Comparison of ENCODE assay signal across 15 cellular contexts in the genomic region with DNA sequence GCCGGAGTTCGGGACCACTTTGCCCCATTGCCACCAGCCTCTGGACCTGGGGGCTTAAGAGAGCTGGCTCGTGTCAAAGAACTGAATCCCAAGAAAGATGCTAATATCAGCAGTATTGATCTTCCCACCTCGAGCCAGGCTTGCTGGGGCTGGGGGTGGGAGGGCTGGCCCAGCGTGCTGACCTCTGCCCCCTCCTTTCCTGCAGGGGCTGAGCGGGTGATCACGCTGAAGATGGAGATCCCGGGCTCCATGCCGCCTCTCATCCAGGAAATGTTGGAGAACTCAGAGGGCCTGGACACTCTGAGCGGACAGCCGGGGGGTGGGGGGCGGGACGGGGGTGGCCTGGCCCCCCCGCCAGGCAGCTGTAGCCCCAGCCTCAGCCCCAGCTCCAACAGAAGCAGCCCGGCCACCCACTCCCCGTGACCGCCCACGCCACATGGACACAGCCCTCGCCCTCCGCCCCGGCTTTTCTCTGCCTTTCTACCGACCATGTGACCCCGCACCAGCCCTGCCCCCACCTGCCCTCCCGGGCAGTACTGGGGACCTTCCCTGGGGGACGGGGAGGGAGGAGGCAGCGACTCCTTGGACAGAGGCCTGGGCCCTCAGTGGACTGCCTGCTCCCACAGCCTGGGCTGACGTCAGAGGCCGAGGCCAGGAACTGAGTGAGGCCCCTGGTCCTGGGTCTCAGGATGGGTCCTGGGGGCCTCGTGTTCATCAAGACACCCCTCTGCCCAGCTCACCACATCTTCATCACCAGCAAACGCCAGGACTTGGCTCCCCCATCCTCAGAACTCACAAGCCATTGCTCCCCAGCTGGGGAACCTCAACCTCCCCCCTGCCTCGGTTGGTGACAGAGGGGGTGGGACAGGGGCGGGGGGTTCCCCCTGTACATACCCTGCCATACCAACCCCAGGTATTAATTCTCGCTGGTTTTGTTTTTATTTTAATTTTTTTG. TPM values are rescaled to one million over a fixed set of nuclear protein-coding genes. Genes with fewer than 3 reads are reported as not detected.
DNase-seq lines count a peak whose midpoint lies in the region; ATAC-seq and TF ChIP-seq lines count a peak whose summit lies in the region.
"Had no signal": no experiment of that assay in that cellular context is flagged by ENCODE, and none has a peak within 500 bp of the region (broad histone marks: within the 10 kb centered on the region; RNA-seq: fewer than 3 reads in every experiment).

No MANE protein-coding gene starts in this region.

- H3K4me3 ChIP-seq in right cardiac atrium (ENCODE audit: low read length) (no peak overlapping the region), ovary (no peak overlapping the region), vagina (no peak overlapping the region)

- H3K36me3 Mint-ChIP-seq in activated naive CD8-positive, alpha-beta T cell treated with anti-CD3 and anti-CD28 coated beads, Interleukin-2, amount 10 ng/mL, durations not matched to agents 7 days and 5 days = peaks cover 9% of the 10 kb centered on the region
- peaks cover 8% of the 10 kb centered on the region for H3K36me3 Mint-ChIP-seq in activated naive CD8-positive, alpha-beta T cell treated with anti-CD3 and anti-CD28 coated beads for 36 hours
- H3K36me3 Mint-ChIP-seq in immature natural killer cell = peaks cover 0 to 11% (median 10%) of the 10 kb centered on the region in 3 donors

- intact Hi-C loops in right cardiac atrium (cut with DNase I) (loop anchor here (2.0 to 10.0 kb wide), 5 partner anchors 53 to 179 kb away; partner anchors contain the start of gene TOP2A (in 1 of the 4)), ovary (cut with DNase I) (loop anchor here in 3 of 4 donors (2.0 to 10.0 kb wide), 7 partner anchors 53 to 199 kb away; no protein-coding TSS in a partner anchor), vagina (cut with DNase I) (loop anchor here (2.0 kb wide), 2 partner anchors 53 to 179 kb away; no protein-coding TSS in a partner anchor)

- TF ChIP-seq CTCF in ovary (IDR thresholded peaks at IDR 0.05) (no peak), vagina (IDR thresholded peaks at IDR 0.05) (no peak)

- H3K27me3 Mint-ChIP-seq in activated naive CD8-positive, alpha-beta T cell treated with anti-CD3 and anti-CD28 coated beads, Interleukin-2, amount 10 ng/mL, durations not matched to agents 7 days and 5 days = peaks cover 10% of the 10 kb centered on the region
- H3K27me3 Mint-ChIP-seq in activated naive CD8-positive, alpha-beta T cell treated with anti-CD3 and anti-CD28 coated beads for 36 hours = peaks cover 9% of the 10 kb centered on the region
- H3K27me3 Mint-ChIP-seq in immature natural killer cell (ENCODE audit: low read depth in 3 of 3) = peaks cover 3 to 8% (median 5%) of the 10 kb centered on the region in 3 donors

- H3K4me1 ChIP-seq in right cardiac atrium (ENCODE audit: control insufficient read depth, insufficient read depth, low read length) (peaks cover 1% of the 10 kb centered on the region), ovary (ENCODE audit: insufficient read depth) (peaks cover 3% of the 10 kb centered on the region), vagina (peaks cover 30% of the 10 kb centered on the region)

- peaks cover 17% of the 10 kb centered on the region for H3K4me1 Mint-ChIP-seq in activated naive CD8-positive, alpha-beta T cell treated with anti-CD3 and anti-CD28 coated beads, Interleukin-2, amount 10 ng/mL, durations not matched to agents 7 days and 5 days
- peaks cover 18% of the 10 kb centered on the region for H3K4me1 Mint-ChIP-seq in activated naive CD8-positive, alpha-beta T cell treated with anti-CD3 and anti-CD28 coated beads for 36 hours
- H3K4me1 Mint-ChIP-seq in immature natural killer cell = peaks cover 5 to 19% of the 10 kb centered on the region in 2 donors

- DNase-seq in activated naive CD8-positive, alpha-beta T cell treated with anti-CD3 and anti-CD28 coated beads, Interleukin-2, amount 10 ng/mL, durations not matched to agents 7 days and 5 days = peak; percentile 32
- no peak for DNase-seq in activated naive CD8-positive, alpha-beta T cell treated with anti-CD3 and anti-CD28 coated beads for 36 hours
- DNase-seq in right cardiac atrium = peak; percentile 75 to 88 (median 83)
- DNase-seq in ovary = peak; percentile 53 to 80 (median 63)
- DNase-seq in vagina (ENCODE audit: extremely low spot score in 2 of 2) = peak in 1 of 2 donors; percentile 91
- DNase-seq in immature natural killer cell = no peak
- no peak for DNase-seq in NCI-H1694 (lab: John Stamatoyannopoulos, UW)
- DNase-seq in NOMO-1 treated with DMSO at 0.1 percent for 48 hours (lab: John Stamatoyannopoulos, UW; ENCODE audit: unreplicated experiment) = no peak
- DNase-seq: activated CD8-positive, alpha-beta memory T cell treated with anti-CD3 and anti-CD28 coated beads for 24 hours; dermis blood vessel endothelial cell; NCI-H2081 treated with DMSO at 0.1 percent for 48 hours had no signal

- H3K27ac Mint-ChIP-seq in activated naive CD8-positive, alpha-beta T cell treated with anti-CD3 and anti-CD28 coated beads, Interleukin-2, amount 10 ng/mL, durations not matched to agents 7 days and 5 days = no peak overlapping the region
- H3K27ac Mint-ChIP-seq in activated naive CD8-positive, alpha-beta T cell treated with anti-CD3 and anti-CD28 coated beads for 36 hours = no peak overlapping the region
- no peak overlapping the region for H3K27ac Mint-ChIP-seq in immature natural killer cell
- H3K27ac Mint-ChIP-seq: activated T-helper 1 cell treated with anti-CD3 and anti-CD28 coated beads, Interleukin-12 subunit alpha, Interleukin-12 subunit beta, Interleukin-2, Interleukin-4 antibody, amounts not matched to agents 30 ng/mL and 10 ng/mL and 1 ng/mL, durations not matched to agents 14 hours and 24 hours and 36 hours; T-helper 2 cell treated with Interferon-gamma antibody and Interleukin-4, amounts not matched to agents 5 μg/mL and 100 μg/mL, for 36 hours had no signal

- no peaks in the 10 kb centered on the region for H3K9me3 Mint-ChIP-seq in activated naive CD8-positive, alpha-beta T cell treated with anti-CD3 and anti-CD28 coated beads, Interleukin-2, amount 10 ng/mL, durations not matched to agents 7 days and 5 days
- no peaks in the 10 kb centered on the region for H3K9me3 Mint-ChIP-seq in activated naive CD8-positive, alpha-beta T cell treated with anti-CD3 and anti-CD28 coated beads for 36 hours
- no peaks in the 10 kb centered on the region for H3K9me3 Mint-ChIP-seq in immature natural killer cell
- H3K9me3 Mint-ChIP-seq: activated T-helper 1 cell treated with anti-CD3 and anti-CD28 coated beads, Interleukin-12 subunit alpha, Interleukin-12 subunit beta, Interleukin-2, Interleukin-4 antibody, amounts not matched to agents 30 ng/mL and 10 ng/mL and 1 ng/mL, durations not matched to agents 14 hours and 24 hours and 36 hours; T-helper 2 cell treated with Interferon-gamma antibody and Interleukin-4, amounts not matched to agents 5 μg/mL and 100 μg/mL, for 36 hours had no signal

- H3K9me3 ChIP-seq in right cardiac atrium (ENCODE audit: control insufficient read depth, low read length) (no peaks in the 10 kb centered on the region), ovary (no peaks in the 10 kb centered on the region), vagina (no peaks in the 10 kb centered on the region)

- no peaks in the 10 kb centered on the region for H3K27me3 ChIP-seq in right cardiac atrium (ENCODE audit: control insufficient read depth, insufficient read depth)
- no peaks in the 10 kb centered on the region for H3K27me3 ChIP-seq in ovary
- H3K27me3 ChIP-seq in vagina = no peaks in the 10 kb centered on the region

- no peak for ATAC-seq in activated naive CD8-positive, alpha-beta T cell treated with anti-CD3 and anti-CD28 coated beads, Interleukin-2, amount 10 ng/mL, durations not matched to agents 7 days and 5 days (ENCODE audit: low read depth)
- ATAC-seq in right cardiac atrium = peak; percentile 22 to 45

- no peak for TF ChIP-seq EP300 in ovary (IDR thresholded peaks at IDR 0.05)

- no peak overlapping the region for H3K4me3 Mint-ChIP-seq in activated naive CD8-positive, alpha-beta T cell treated with anti-CD3 and anti-CD28 coated beads, Interleukin-2, amount 10 ng/mL, durations not matched to agents 7 days and 5 days
- no peak overlapping the region for H3K4me3 Mint-ChIP-seq in activated naive CD8-positive, alpha-beta T cell treated with anti-CD3 and anti-CD28 coated beads for 36 hours
- no peak overlapping the region for H3K4me3 Mint-ChIP-seq in immature natural killer cell
- H3K4me3 Mint-ChIP-seq: activated T-helper 1 cell treated with anti-CD3 and anti-CD28 coated beads, Interleukin-12 subunit alpha, Interleukin-12 subunit beta, Interleukin-2, Interleukin-4 antibody, amounts not matched to agents 30 ng/mL and 10 ng/mL and 1 ng/mL, durations not matched to agents 14 hours and 24 hours and 36 hours; T-helper 2 cell treated with Interferon-gamma antibody and Interleukin-4, amounts not matched to agents 5 μg/mL and 100 μg/mL, for 36 hours had no signal

- POLR2A ChIA-PET in activated naive CD8-positive, alpha-beta T cell treated with anti-CD3 and anti-CD28 coated beads, Interleukin-2, amount 10 ng/mL, durations not matched to agents 7 days and 5 days (lab: Charles Lee) = interaction anchor here (2.7 kb wide), 1 partner anchor 68 kb away, joined by 7 read pairs; the partner anchor contains the start of gene CDC6

- WGBS in right cardiac atrium = 58% methylated on average over 33 of the region's 33 CpGs
- WGBS in ovary, 3 donors = 48 to 64% (median 52%) methylated on average over 22 to 33 of the region's 33 CpGs

- H3K27ac ChIP-seq in right cardiac atrium (ENCODE audit: low read length) (peak overlapping the region; percentile 26), ovary (peak overlapping the region; percentile 14 to 18), vagina (peak overlapping the region; percentile 52)
- H3K27ac ChIP-seq: 22Rv1 had no signal

- TF ChIP-seq POLR2A in ovary (IDR thresholded peaks at IDR 0.05) = no peak
- TF ChIP-seq POLR2A in vagina (IDR thresholded peaks at IDR 0.05) = no peak

- no peaks in the 10 kb centered on the region for H3K36me3 ChIP-seq in ovary
- H3K36me3 ChIP-seq in vagina = peaks cover 3 to 27% of the 10 kb centered on the region in 2 donors

RNA-seq across cellular contexts. Expression of gene GJD3, which starts 8.5 kb away (rescaled TPM):
- total RNA-seq in activated naive CD8-positive, alpha-beta T cell treated with anti-CD3 and anti-CD28 coated beads, Interleukin-2, amount 10 ng/mL, durations not matched to agents 7 days and 5 days = under 1 TPM in 1 of 2 experiments, not detected in 1; 0.48 TPM
- not detected for total RNA-seq in activated naive CD8-positive, alpha-beta T cell treated with anti-CD3 and anti-CD28 coated beads for 36 hours
- 1 to 10 TPM in 1 of 4 donors, under 1 TPM in 3; 0.74 to 1.4 (median 0.86) TPM for total RNA-seq in right cardiac atrium
- polyA plus RNA-seq in right cardiac atrium = 0.27 TPM
- 1 to 10 TPM in 2 of 7 donors, under 1 TPM in 3, not detected in 2; 0.66 to 1.8 (median 0.92) TPM for total RNA-seq in ovary
- polyA plus RNA-seq in ovary = under 1 TPM in 1 of 2 donors, not detected in 1; 0.24 TPM
- 12.0 TPM for total RNA-seq in vagina
- under 1 TPM in 2 of 3 donors, not detected in 1; 0.40 to 0.68 TPM for polyA plus RNA-seq in immature natural killer cell
- polyA plus RNA-seq: neural cell had no signal

RNA-seq across cellular contexts. Expression of gene RARA, which starts 47.1 kb away (rescaled TPM):
- total RNA-seq in activated naive CD8-positive, alpha-beta T cell treated with anti-CD3 and anti-CD28 coated beads, Interleukin-2, amount 10 ng/mL, durations not matched to agents 7 days and 5 days = 10 to 100 TPM; 51.7 to 53.6 TPM
- 10 to 100 TPM; 31.2 to 33.3 TPM for total RNA-seq in activated naive CD8-positive, alpha-beta T cell treated with anti-CD3 and anti-CD28 coated beads for 36 hours
- total RNA-seq in right cardiac atrium = 10 to 100 TPM; 26.2 to 39.0 (median 29.1) TPM
- polyA plus RNA-seq in right cardiac atrium = 28.3 TPM
- total RNA-seq in ovary = 100 to 1,000 TPM in 1 of 7 donors, 10 to 100 TPM in 6; 19.8 to 100 (median 62.2) TPM
- 10 to 100 TPM; 21.8 to 39.9 TPM for polyA plus RNA-seq in ovary
- 58.9 TPM for total RNA-seq in vagina
- 10 to 100 TPM in 1 of 3 donors, 1 to 10 TPM in 2; 4.6 to 12.1 (median 4.6) TPM for polyA plus RNA-seq in immature natural killer cell

Comparison
In these comparisons a context has a peak if more than half of its experiments do, and no peak if none do; other contexts are left out.
1. DNase-seq: peak in activated naive CD8-positive, alpha-beta T cell treated with anti-CD3 and anti-CD28 coated beads, Interleukin-2, amount 10 ng/mL, durations not matched to agents 7 days and 5 days (single experiment), right cardiac atrium (3 of 3) and ovary (5 of 5); none in activated naive CD8-positive, alpha-beta T cell treated with anti-CD3 and anti-CD28 coated beads for 36 hours (single experiment), immature natural killer cell (0 of 3), NCI-H1694 (single experiment) and NOMO-1 treated with DMSO at 0.1 percent for 48 hours (single experiment).
2. Peak in every context shown above with its lines, with median percentiles within 50 percentile points of each other: H3K27ac ChIP-seq.